1 cellular context compared by ENCODE assay signal in genomic region chr19:10088949-10089554, GRCh38.
TF ChIP-seq lines count a peak whose summit lies in the region.

No MANE protein-coding gene starts in this region.

TF ChIP-seq in A549, 52 proteins besides CTCF, POLR2A, EP300 and RAD21 (continued from another document):
- TF ChIP-seq REST (IDR thresholded peaks at IDR 0.05) = no peak
- peak; percentile 81; the same call in 1 of the 2 replicates for TF ChIP-seq KDM1A (IDR thresholded peaks at IDR 0.05; ENCODE audit: low read depth)
- no peak for TF ChIP-seq ESRRA (IDR thresholded peaks at IDR 0.05; ENCODE audit: borderline replicate concordance, low read length)
